In the genomic region with DNA sequence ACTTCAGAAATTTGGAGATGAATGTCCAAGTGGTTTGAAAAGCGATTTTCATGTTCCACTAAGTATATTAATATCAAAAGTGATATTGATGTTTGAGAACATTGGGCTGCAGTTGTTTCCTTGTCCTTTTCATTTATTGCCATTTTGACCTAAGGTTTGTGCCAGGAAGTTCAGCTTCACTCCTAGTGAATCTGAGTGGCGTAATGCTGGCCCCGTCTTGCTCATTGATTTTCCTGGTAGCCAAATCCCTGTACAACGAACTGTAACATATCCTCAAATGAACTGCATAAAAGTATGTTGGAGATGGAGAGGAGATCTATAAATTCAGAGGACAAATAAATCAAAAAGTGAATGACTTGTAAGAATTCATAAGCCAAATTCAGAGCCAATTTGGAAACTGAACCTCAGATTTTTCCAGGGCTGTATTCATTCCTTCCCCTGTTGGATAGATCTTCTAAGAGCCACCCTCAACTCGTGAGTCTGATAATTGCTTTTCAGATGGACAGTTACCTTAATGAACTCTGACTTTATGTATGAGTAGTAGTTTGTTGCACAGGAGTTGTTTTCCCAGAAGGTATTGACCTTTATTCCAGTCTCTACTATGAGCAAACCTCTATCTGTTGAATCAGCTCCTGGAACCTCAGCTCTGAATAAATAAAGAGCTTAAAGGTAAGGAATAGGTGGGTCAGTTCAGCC, we compare ENCODE assay signal across 17 cellular contexts.
DNase-seq lines count a peak whose midpoint lies in the region; ATAC-seq, FAIRE-seq and TF ChIP-seq lines count a peak whose summit lies in the region.
"Had no signal": no experiment of that assay in that cellular context is flagged by ENCODE, and none has a peak within 500 bp of the region (broad histone marks: within the 10 kb centered on the region; RNA-seq: fewer than 3 reads in every experiment).

No MANE protein-coding gene starts in this region.

- H3K27me3 ChIP-seq in liver (ENCODE audit: control insufficient read depth in 4 of 4, insufficient read depth in 4 of 4, low read length in 3 of 4) = no peaks in the 10 kb centered on the region
- no peaks in the 10 kb centered on the region for H3K27me3 ChIP-seq in stomach

- H3K4me1 Mint-ChIP-seq in activated B cell treated with CpG ODN at 0.5 μM for 24 hours = peaks cover 50% of the 10 kb centered on the region

- H3K4me3 ChIP-seq in liver (ENCODE audit: low read depth in 1 of 3, low read length in 3 of 3) (no peak overlapping the region), stomach (no peak overlapping the region)
- H3K4me3 ChIP-seq: A549 had no signal

- H3K27ac ChIP-seq in liver (ENCODE audit: low read depth in 1 of 2, low read length in 2 of 2) = peak overlapping the region; percentile 58 to 74
- peak overlapping the region in 3 of 5 donors; percentile 27 to 78 (median 73) for H3K27ac ChIP-seq in stomach
- H3K27ac ChIP-seq: A549, KMS-11 had no signal

- H3K27ac Mint-ChIP-seq in activated B cell treated with CpG ODN at 0.5 μM for 24 hours = peak overlapping the region; percentile 3

- TF ChIP-seq RAD21 in liver (IDR thresholded peaks at IDR 0.05) = peak; percentile 26 to 33

- H3K27me3 Mint-ChIP-seq in activated B cell treated with CpG ODN at 0.5 μM for 24 hours = no peaks in the 10 kb centered on the region

- TF ChIP-seq POLR2A in stomach (IDR thresholded peaks at IDR 0.05) = no peak
- TF ChIP-seq POLR2A in erythroblast (IDR thresholded peaks at IDR 0.05; ENCODE audit: low read length) = no peak
- TF ChIP-seq POLR2A in GM12891 (IDR thresholded peaks at IDR 0.05; ENCODE audit: low read depth, low read length) = no peak

- no peaks in the 10 kb centered on the region for H3K36me3 ChIP-seq in liver (ENCODE audit: control insufficient read depth in 4 of 4, insufficient read depth in 3 of 4, low read depth in 1 of 4, low read length in 3 of 4)
- H3K36me3 ChIP-seq in stomach = no peaks in the 10 kb centered on the region

- no peaks in the 10 kb centered on the region for H3K9me3 Mint-ChIP-seq in activated B cell treated with CpG ODN at 0.5 μM for 24 hours

- WGBS in liver = 31% methylated on average over 5 of the region's 5 CpGs
- 35 to 52% (median 40%) methylated on average over 5 of the region's 5 CpGs for WGBS in stomach, 5 donors

- intact Hi-C loops in activated B cell treated with CpG ODN at 0.5 μM for 24 hours (cut with micrococcal nuclease) (no loop called here), stomach (cut with DNase I; ENCODE audit: low total_unique reads) (no loop called here)

- H3K36me3 Mint-ChIP-seq in activated B cell treated with CpG ODN at 0.5 μM for 24 hours (ENCODE audit: low read depth) = peaks cover 29% of the 10 kb centered on the region

- H3K4me1 ChIP-seq in liver (ENCODE audit: control insufficient read depth in 4 of 4, insufficient read depth in 4 of 4, low read length in 3 of 4) (peaks cover 0 to 30% (median 22%) of the 10 kb centered on the region in 4 donors), stomach (peaks cover 7 to 47% (median 29%) of the 10 kb centered on the region in 4 donors)

- no peak overlapping the region for H3K9ac ChIP-seq in liver (ENCODE audit: low read depth in 1 of 2, low read length in 2 of 2)
- H3K9ac ChIP-seq: KMS-11 had no signal

- FAIRE-seq in GM12891 (lab: Jason Lieb, UNC) = no peak
- FAIRE-seq: A549 had no signal

- no peaks in the 10 kb centered on the region for H3K9me3 ChIP-seq in liver (ENCODE audit: control insufficient read depth in 4 of 4, low read length in 3 of 4)
- no peaks in the 10 kb centered on the region for H3K9me3 ChIP-seq in stomach
- H3K9me3 ChIP-seq: A549 had no signal

- CTCF ChIA-PET in activated B cell treated with CpG ODN at 0.5 μM for 24 hours (lab: Charles Lee) = no interaction called here

- TF ChIP-seq CTCF in activated B cell treated with CpG ODN at 0.5 μM for 24 hours (IDR thresholded peaks at IDR 0.05) (no peak), liver (IDR thresholded peaks at IDR 0.05; ENCODE audit: low read depth, low read length, missing input control) (no peak), stomach (IDR thresholded peaks at IDR 0.05) (no peak)

- DNase-seq in HT-29 (ENCODE audit: low spot score) (peak; percentile 62), activated B cell treated with CpG ODN at 0.5 μM for 24 hours (no peak), stomach (no peak), erythroblast (lab: John Stamatoyannopoulos, UW) (no peak), GM12891 (ENCODE audit: insufficient read length, low spot score) (no peak)
- no peak for DNase-seq in stimulated activated CD4-positive, alpha-beta T cell treated with anti-CD3 and anti-CD28 coated beads, Interleukin-1b, Interleukin-23, amount 100 ng/mL, for 48 hours
- DNase-seq: C1 segment of cervical spinal cord, GOT3, MM.1S, NCI-H1105, NCI-H1694, NCI-H510A treated with DMSO at 0.1 percent for 48 hours, RPMI8226, SIG-M5 had no signal

- no peak for ATAC-seq in activated B cell treated with CpG ODN at 0.5 μM for 24 hours (ENCODE audit: low read depth)
- ATAC-seq: A549 had no signal

- POLR2A ChIA-PET in activated B cell treated with CpG ODN at 0.5 μM for 24 hours (lab: Charles Lee) = no interaction called here

- no peak overlapping the region for H3K4me3 Mint-ChIP-seq in activated B cell treated with CpG ODN at 0.5 μM for 24 hours

- TF ChIP-seq EP300 in stomach (IDR thresholded peaks at IDR 0.05) = no peak

TF ChIP-seq in liver, 16 proteins besides CTCF, POLR2A, EP300 and RAD21 (continues in another document):
- TF ChIP-seq GABPA (IDR thresholded peaks at IDR 0.05 in 1 of 2, conservative IDR thresholded peaks at IDR 0.05 in 1 of 2) = no peak
- TF ChIP-seq TAF1 (conservative IDR thresholded peaks at IDR 0.05) = no peak
- TF ChIP-seq, protein P1, sequence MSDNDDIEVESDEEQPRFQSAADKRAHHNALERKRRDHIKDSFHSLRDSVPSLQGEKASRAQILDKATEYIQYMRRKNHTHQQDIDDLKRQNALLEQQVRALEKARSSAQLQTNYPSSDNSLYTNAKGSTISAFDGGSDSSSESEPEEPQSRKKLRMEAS (IDR thresholded peaks at IDR 0.05) = peak; percentile 53
- TF ChIP-seq FOXA1 (IDR thresholded peaks at IDR 0.05) = peak; percentile 86
- TF ChIP-seq JUND (IDR thresholded peaks at IDR 0.05) = peak; percentile 11 to 74
- TF ChIP-seq, protein P2, sequence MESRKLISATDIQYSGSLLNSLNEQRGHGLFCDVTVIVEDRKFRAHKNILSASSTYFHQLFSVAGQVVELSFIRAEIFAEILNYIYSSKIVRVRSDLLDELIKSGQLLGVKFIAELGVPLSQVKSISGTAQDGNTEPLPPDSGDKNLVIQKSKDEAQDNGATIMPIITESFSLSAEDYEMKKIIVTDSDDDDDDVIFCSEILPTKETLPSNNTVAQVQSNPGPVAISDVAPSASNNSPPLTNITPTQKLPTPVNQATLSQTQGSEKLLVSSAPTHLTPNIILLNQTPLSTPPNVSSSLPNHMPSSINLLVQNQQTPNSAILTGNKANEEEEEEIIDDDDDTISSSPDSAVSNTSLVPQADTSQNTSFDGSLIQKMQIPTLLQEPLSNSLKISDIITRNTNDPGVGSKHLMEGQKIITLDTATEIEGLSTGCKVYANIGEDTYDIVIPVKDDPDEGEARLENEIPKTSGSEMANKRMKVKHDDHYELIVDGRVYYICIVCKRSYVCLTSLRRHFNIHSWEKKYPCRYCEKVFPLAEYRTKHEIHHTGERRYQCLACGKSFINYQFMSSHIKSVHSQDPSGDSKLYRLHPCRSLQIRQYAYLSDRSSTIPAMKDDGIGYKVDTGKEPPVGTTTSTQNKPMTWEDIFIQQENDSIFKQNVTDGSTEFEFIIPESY (IDR thresholded peaks at IDR 0.05) = peak; percentile 36
- TF ChIP-seq YY1 (IDR thresholded peaks at IDR 0.05) = peak; percentile 18
- peak in 1 of 2 donors; percentile 19 for TF ChIP-seq EGR1 (IDR thresholded peaks at IDR 0.05; ENCODE audit: low read depth in 2 of 2)
- TF ChIP-seq HNF4A (conservative IDR thresholded peaks at IDR 0.05) = peak; percentile 66 to 76

TF ChIP-seq in GM12891, 5 proteins besides CTCF, POLR2A, EP300 and RAD21:
- no peak for TF ChIP-seq PAX5 (IDR thresholded peaks at IDR 0.05; ENCODE audit: insufficient read depth, low read length, severe bottlenecking)
- TF ChIP-seq TAF1 (IDR thresholded peaks at IDR 0.05; ENCODE audit: low read depth, low read length) = no peak
- TF ChIP-seq SPI1 (IDR thresholded peaks at IDR 0.05; ENCODE audit: low read depth, low read length) = no peak
- TF ChIP-seq POU2F2 (IDR thresholded peaks at IDR 0.05; ENCODE audit: low read depth, low read length) = no peak
- no peak for TF ChIP-seq POLR2AphosphoS5 (IDR thresholded peaks at IDR 0.05; ENCODE audit: low read depth, low read length)
